In the genomic region with DNA sequence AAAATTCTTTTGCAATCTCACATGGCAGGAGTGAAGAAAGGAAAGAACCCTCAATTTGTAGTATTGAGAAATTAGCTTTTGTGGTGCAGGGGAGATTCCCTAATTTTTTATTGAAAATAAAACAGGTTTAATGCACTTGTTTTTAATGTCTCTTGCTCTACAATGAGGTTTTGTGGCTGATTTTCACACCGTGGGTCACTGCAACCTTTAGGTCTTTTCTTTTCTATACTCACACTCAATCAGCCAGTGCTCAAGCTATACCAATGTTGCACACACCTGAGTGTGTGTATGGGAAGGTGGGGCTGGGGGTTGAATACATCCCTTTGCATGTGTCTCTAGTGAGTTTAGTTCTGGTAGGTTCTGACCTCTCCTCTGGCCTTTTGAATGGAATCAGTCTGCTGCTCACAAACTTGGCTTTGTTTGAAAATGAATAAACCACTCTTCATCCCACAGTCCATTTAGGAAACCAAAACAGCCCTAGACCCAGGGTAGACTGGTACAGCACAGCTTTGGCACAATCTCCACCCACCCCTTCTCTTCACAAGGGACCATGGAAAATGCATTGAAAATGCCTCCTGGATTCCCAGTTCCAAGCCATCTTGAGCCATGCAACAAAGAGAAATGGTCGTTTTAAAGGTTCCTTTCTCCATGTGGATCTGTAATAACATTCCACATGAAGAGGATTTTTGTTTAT, we compare ENCODE assay signal across 13 cellular contexts.
"Had no signal": no experiment of that assay in that cellular context is flagged by ENCODE, and none has a peak within 500 bp of the region (broad histone marks: within the 10 kb centered on the region; RNA-seq: fewer than 3 reads in every experiment).

No MANE protein-coding gene starts in this region.

- H3K36me3 Mint-ChIP-seq: stimulated activated memory B cell treated with anti-CD40 and anti-IgM and Interleukin-4, amounts not matched to agents 10 μg/mL and 1 μg/mL and 100 μg/mL, for 72 hours had no signal

- DNase-seq: activated CD4-positive, alpha-beta T cell treated with anti-CD3 and anti-CD28 coated beads, Interleukin-2, amount 10 ng/mL, durations not matched to agents 24 days and 14 days; activated CD4-positive, CD25-positive, alpha-beta regulatory T cell; activated naive CD4-positive, alpha-beta T cell treated with Interleukin-2 at 50 U/mL for 16 hours; activated naive CD8-positive, alpha-beta T cell treated with anti-CD3 and anti-CD28 coated beads, Interleukin-2, amount 50 U/mL, for 24 hours; kidney; pancreas; retina; trophoblast cell had no signal

- H3K27ac ChIP-seq: ascending aorta, breast epithelium, gastroesophageal sphincter, pancreas had no signal

- H3K4me1 ChIP-seq: ascending aorta, breast epithelium, gastroesophageal sphincter, pancreas had no signal

- H3K27ac Mint-ChIP-seq: activated CD4-positive, alpha-beta T cell treated with anti-CD3 and anti-CD28 coated beads, Interleukin-2, amount 10 ng/mL, durations not matched to agents 24 days and 14 days; activated naive CD8-positive, alpha-beta T cell treated with anti-CD3 and anti-CD28 coated beads, Interleukin-2, amount 50 U/mL, for 24 hours; stimulated activated memory B cell treated with anti-CD40 and anti-IgM and Interleukin-4, amounts not matched to agents 10 μg/mL and 1 μg/mL and 100 μg/mL, for 72 hours had no signal

- ATAC-seq: activated naive CD8-positive, alpha-beta T cell treated with anti-CD3 and anti-CD28 coated beads, Interleukin-2, amount 50 U/mL, for 24 hours; gastroesophageal sphincter; pancreas; stimulated activated memory B cell treated with anti-CD40 and anti-IgM and Interleukin-4, amounts not matched to agents 10 μg/mL and 1 μg/mL and 100 μg/mL, for 72 hours had no signal

- H3K27me3 ChIP-seq: ascending aorta, breast epithelium had no signal

- H3K36me3 ChIP-seq: ascending aorta, breast epithelium, gastroesophageal sphincter, pancreas had no signal

- H3K4me3 Mint-ChIP-seq: activated CD4-positive, alpha-beta T cell treated with anti-CD3 and anti-CD28 coated beads, Interleukin-2, amount 10 ng/mL, durations not matched to agents 24 days and 14 days; activated naive CD8-positive, alpha-beta T cell treated with anti-CD3 and anti-CD28 coated beads, Interleukin-2, amount 50 U/mL, for 24 hours; stimulated activated memory B cell treated with anti-CD40 and anti-IgM and Interleukin-4, amounts not matched to agents 10 μg/mL and 1 μg/mL and 100 μg/mL, for 72 hours had no signal

- FAIRE-seq: endometrium, kidney, pancreas had no signal

- H3K4me3 ChIP-seq: ascending aorta, breast epithelium, gastroesophageal sphincter, pancreas had no signal

- H3K9me3 Mint-ChIP-seq: activated CD4-positive, alpha-beta T cell treated with anti-CD3 and anti-CD28 coated beads, Interleukin-2, amount 10 ng/mL, durations not matched to agents 24 days and 14 days; activated naive CD8-positive, alpha-beta T cell treated with anti-CD3 and anti-CD28 coated beads, Interleukin-2, amount 50 U/mL, for 24 hours; stimulated activated memory B cell treated with anti-CD40 and anti-IgM and Interleukin-4, amounts not matched to agents 10 μg/mL and 1 μg/mL and 100 μg/mL, for 72 hours had no signal

- H3K9me3 ChIP-seq: ascending aorta, breast epithelium, gastroesophageal sphincter, pancreas had no signal

- H3K4me1 Mint-ChIP-seq: stimulated activated memory B cell treated with anti-CD40 and anti-IgM and Interleukin-4, amounts not matched to agents 10 μg/mL and 1 μg/mL and 100 μg/mL, for 72 hours had no signal
